10 cellular contexts compared by ENCODE assay signal in genomic region chr12:90953956-90954421, GRCh38. TPM values are rescaled to one million over a fixed set of nuclear protein-coding genes. Genes with fewer than 3 reads are reported as not detected.
DNase-seq lines count a peak whose midpoint lies in the region; ATAC-seq and TF ChIP-seq lines count a peak whose summit lies in the region.
"Had no signal": no experiment of that assay in that cellular context is flagged by ENCODE, and none has a peak within 500 bp of the region (broad histone marks: within the 10 kb centered on the region; RNA-seq: fewer than 3 reads in every experiment).

No MANE protein-coding gene starts in this region.

- ATAC-seq in activated CD8-positive, alpha-beta T cell treated with anti-CD3 and anti-CD28 coated beads for 36 hours = no peak
- ATAC-seq in activated CD8-positive, alpha-beta T cell treated with anti-CD3 and anti-CD28 coated beads, Interleukin-2, amount 10 ng/mL, durations not matched to agents 7 days and 5 days = no peak
- no peak for ATAC-seq in HG03097 (IDR thresholded peaks at IDR 0.05; ENCODE audit: low FRiP score, unreplicated experiment)
- ATAC-seq in HG03571 (IDR thresholded peaks at IDR 0.05; ENCODE audit: unreplicated experiment) = no peak

- peak; percentile 53 for TF ChIP-seq CTCF in activated CD8-positive, alpha-beta T cell treated with anti-CD3 and anti-CD28 coated beads for 36 hours (IDR thresholded peaks at IDR 0.05)
- peak; percentile 26 for TF ChIP-seq CTCF in fibroblast of mammary gland (conservative IDR thresholded peaks at IDR 0.05; ENCODE audit: control insufficient read depth, insufficient read depth, low read depth, low read length)

- no peak overlapping the region for H3K27ac Mint-ChIP-seq in activated CD8-positive, alpha-beta T cell treated with anti-CD3 and anti-CD28 coated beads for 36 hours
- no peak overlapping the region for H3K27ac Mint-ChIP-seq in activated CD8-positive, alpha-beta T cell treated with anti-CD3 and anti-CD28 coated beads, Interleukin-2, amount 10 ng/mL, durations not matched to agents 7 days and 5 days

- no peak overlapping the region for H3K4me3 Mint-ChIP-seq in activated CD8-positive, alpha-beta T cell treated with anti-CD3 and anti-CD28 coated beads for 36 hours
- H3K4me3 Mint-ChIP-seq in activated CD8-positive, alpha-beta T cell treated with anti-CD3 and anti-CD28 coated beads, Interleukin-2, amount 10 ng/mL, durations not matched to agents 7 days and 5 days = no peak overlapping the region

- H3K4me3 ChIP-seq in fibroblast of mammary gland (ENCODE audit: control insufficient read depth, low read depth, low read length) = no peak overlapping the region
- H3K4me3 ChIP-seq: coronary artery had no signal

- intact Hi-C loops in activated CD8-positive, alpha-beta T cell treated with anti-CD3 and anti-CD28 coated beads for 36 hours (cut with micrococcal nuclease) = no loop called here

- H3K36me3 Mint-ChIP-seq in activated CD8-positive, alpha-beta T cell treated with anti-CD3 and anti-CD28 coated beads for 36 hours (ENCODE audit: low read depth) = no peaks in the 10 kb centered on the region
- no peaks in the 10 kb centered on the region for H3K36me3 Mint-ChIP-seq in activated CD8-positive, alpha-beta T cell treated with anti-CD3 and anti-CD28 coated beads, Interleukin-2, amount 10 ng/mL, durations not matched to agents 7 days and 5 days (ENCODE audit: low read depth)

- CTCF ChIA-PET in activated CD8-positive, alpha-beta T cell treated with anti-CD3 and anti-CD28 coated beads for 36 hours (lab: Charles Lee) = interaction anchor here (1.1 to 2.3 kb wide), 2 partner anchors 9 to 13 kb away, joined by 3 to 5 read pairs; no protein-coding TSS in a partner anchor
- CTCF ChIA-PET in activated CD8-positive, alpha-beta T cell treated with anti-CD3 and anti-CD28 coated beads, Interleukin-2, amount 10 ng/mL, durations not matched to agents 7 days and 5 days (lab: Charles Lee) = no interaction called here

- POLR2A ChIA-PET in activated CD8-positive, alpha-beta T cell treated with anti-CD3 and anti-CD28 coated beads for 36 hours (lab: Charles Lee) = interaction anchor here (0.7 kb wide), 1 partner anchor 186 kb away, joined by 3 read pairs; no protein-coding TSS in a partner anchor
- POLR2A ChIA-PET in activated CD8-positive, alpha-beta T cell treated with anti-CD3 and anti-CD28 coated beads, Interleukin-2, amount 10 ng/mL, durations not matched to agents 7 days and 5 days (lab: Charles Lee) = no interaction called here

- no peak for DNase-seq in activated CD8-positive, alpha-beta T cell treated with anti-CD3 and anti-CD28 coated beads for 36 hours
- DNase-seq in activated CD8-positive, alpha-beta T cell treated with anti-CD3 and anti-CD28 coated beads, Interleukin-2, amount 10 ng/mL, durations not matched to agents 7 days and 5 days = no peak
- DNase-seq in NAMALWA (ENCODE audit: low spot score) (peak; percentile 38), fibroblast of mammary gland (ENCODE audit: low read depth) (no peak), GOT3 (lab: John Stamatoyannopoulos, UW) (no peak)
- peak; percentile 5 to 8 for DNase-seq in stimulated activated CD8-positive, alpha-beta memory T cell treated with anti-CD3 and anti-CD28 coated beads, Interleukin-2, amount 100 ng/mL, for 48 hours (ENCODE audit: low read depth in 2 of 2)

- H3K27me3 Mint-ChIP-seq in activated CD8-positive, alpha-beta T cell treated with anti-CD3 and anti-CD28 coated beads for 36 hours = peaks cover 4% of the 10 kb centered on the region
- H3K27me3 Mint-ChIP-seq in activated CD8-positive, alpha-beta T cell treated with anti-CD3 and anti-CD28 coated beads, Interleukin-2, amount 10 ng/mL, durations not matched to agents 7 days and 5 days (ENCODE audit: low read depth) = no peaks in the 10 kb centered on the region

- no peaks in the 10 kb centered on the region for H3K4me1 Mint-ChIP-seq in activated CD8-positive, alpha-beta T cell treated with anti-CD3 and anti-CD28 coated beads for 36 hours (ENCODE audit: low read depth)
- H3K4me1 Mint-ChIP-seq in activated CD8-positive, alpha-beta T cell treated with anti-CD3 and anti-CD28 coated beads, Interleukin-2, amount 10 ng/mL, durations not matched to agents 7 days and 5 days (ENCODE audit: low read depth) = no peaks in the 10 kb centered on the region

- no peaks in the 10 kb centered on the region for H3K9me3 Mint-ChIP-seq in activated CD8-positive, alpha-beta T cell treated with anti-CD3 and anti-CD28 coated beads for 36 hours
- H3K9me3 Mint-ChIP-seq in activated CD8-positive, alpha-beta T cell treated with anti-CD3 and anti-CD28 coated beads, Interleukin-2, amount 10 ng/mL, durations not matched to agents 7 days and 5 days (ENCODE audit: insufficient read depth) = no peaks in the 10 kb centered on the region

RNA-seq across cellular contexts. Expression of gene CCER1, which starts 1.0 kb away (rescaled TPM):
- total RNA-seq in activated CD8-positive, alpha-beta T cell treated with anti-CD3 and anti-CD28 coated beads for 36 hours = not detected
- not detected for total RNA-seq in activated CD8-positive, alpha-beta T cell treated with anti-CD3 and anti-CD28 coated beads, Interleukin-2, amount 10 ng/mL, durations not matched to agents 7 days and 5 days
- total RNA-seq: activated CD8-positive, alpha-beta memory T cell treated with anti-CD3 and anti-CD28 coated beads for 36 hours had no signal

RNA-seq across cellular contexts. Expression of gene EPYC, which starts 50.8 kb away (rescaled TPM):
- total RNA-seq in activated CD8-positive, alpha-beta T cell treated with anti-CD3 and anti-CD28 coated beads for 36 hours = not detected
- total RNA-seq in activated CD8-positive, alpha-beta T cell treated with anti-CD3 and anti-CD28 coated beads, Interleukin-2, amount 10 ng/mL, durations not matched to agents 7 days and 5 days = not detected
- total RNA-seq: activated CD8-positive, alpha-beta memory T cell treated with anti-CD3 and anti-CD28 coated beads for 36 hours had no signal

Comparison
In these comparisons a context has a peak if more than half of its experiments do, and no peak if none do; other contexts are left out.
1. DNase-seq: peak in NAMALWA (single experiment) and stimulated activated CD8-positive, alpha-beta memory T cell treated with anti-CD3 and anti-CD28 coated beads, Interleukin-2, amount 100 ng/mL, for 48 hours (2 of 2); none in activated CD8-positive, alpha-beta T cell treated with anti-CD3 and anti-CD28 coated beads for 36 hours (single experiment), activated CD8-positive, alpha-beta T cell treated with anti-CD3 and anti-CD28 coated beads, Interleukin-2, amount 10 ng/mL, durations not matched to agents 7 days and 5 days (single experiment), fibroblast of mammary gland (single experiment) and GOT3 (single experiment).